Comparison of ENCODE assay signal across 21 cellular contexts in the genomic region with DNA sequence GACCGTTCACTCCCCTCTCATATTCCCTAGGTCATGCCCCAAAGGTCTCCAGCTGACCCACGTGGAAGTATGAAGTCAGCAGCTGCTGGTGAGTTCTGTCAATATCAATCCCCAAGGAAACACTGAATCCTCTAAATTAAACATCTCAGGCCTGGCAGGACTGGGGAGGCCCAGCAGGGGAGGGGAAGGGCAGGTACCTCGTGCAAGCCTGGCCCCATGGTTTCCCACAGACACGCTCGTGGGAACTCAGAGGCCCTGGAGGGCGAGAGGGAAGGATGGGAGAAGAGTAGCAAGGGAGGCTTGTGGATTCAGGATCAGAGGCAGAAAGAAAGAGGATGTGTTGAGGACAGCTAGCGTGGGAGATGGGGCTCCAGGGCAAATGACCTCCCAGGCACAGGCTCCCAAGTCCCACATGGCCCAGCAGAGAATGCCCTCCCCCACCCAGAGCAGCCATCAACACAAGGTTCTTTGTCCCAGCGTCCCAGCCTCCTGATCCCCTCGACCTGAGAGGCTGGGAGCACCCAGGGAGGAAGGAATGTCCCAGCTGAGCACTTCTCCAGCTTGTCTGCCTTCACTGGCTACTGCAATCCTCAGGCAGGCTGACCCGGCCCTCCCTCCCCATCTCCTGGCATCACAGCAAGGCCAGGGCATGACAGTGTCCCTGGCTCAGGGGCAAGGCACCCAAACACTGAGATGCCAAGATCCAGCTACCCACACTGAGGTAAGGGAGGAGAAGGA. TPM values are rescaled to one million over a fixed set of nuclear protein-coding genes. Genes with fewer than 3 reads are reported as not detected.
DNase-seq lines count a peak whose midpoint lies in the region; TF ChIP-seq lines count a peak whose summit lies in the region.
"Had no signal": no experiment of that assay in that cellular context is flagged by ENCODE, and none has a peak within 500 bp of the region (broad histone marks: within the 10 kb centered on the region; RNA-seq: fewer than 3 reads in every experiment).

No MANE protein-coding gene starts in this region.

- DNase-seq in T-helper 2 cell treated with Interferon-gamma antibody and Interleukin-4, amounts not matched to agents 5 μg/mL and 100 μg/mL, for 36 hours (ENCODE audit: low spot score), result no peak
- DNase-seq in T-helper 2 cell, result no peak
- peak; percentile 31 for DNase-seq in RPMI7951 (ENCODE audit: low read depth)
- no peak for DNase-seq in endodermal cell
- DNase-seq in pons (ENCODE audit: low spot score), result peak; percentile 59
- DNase-seq in OCI-M2 (lab: John Stamatoyannopoulos, UW; ENCODE audit: unreplicated experiment), result no peak
- DNase-seq in stimulated activated CD4-positive, alpha-beta T cell treated with anti-CD3 and anti-CD28 coated beads, Interleukin-2, amount 100 ng/mL, for 24 hours, result no peak
- DNase-seq in effector CD8-positive, alpha-beta T cell (lab: John Stamatoyannopoulos, UW), result no peak
- DNase-seq: activated CD4-positive, CD25-positive, alpha-beta regulatory T cell; activated CD8-positive, alpha-beta memory T cell treated with anti-CD3 and anti-CD28 coated beads for 24 hours; activated effector memory CD4-positive, alpha-beta T cell treated with Interleukin-2 at 50 U/mL for 16 hours; BE2C; cerebellar nuclear complex; heart right ventricle; lower lobe of right lung; NCI-H146; NCI-H748 treated with DMSO at 0.1 percent for 48 hours; stomach; T1000; uterus had no signal

- H3K36me3 Mint-ChIP-seq in T-helper 2 cell treated with Interferon-gamma antibody and Interleukin-4, amounts not matched to agents 5 μg/mL and 100 μg/mL, for 36 hours (ENCODE audit: low read depth), result peaks cover 38% of the 10 kb centered on the region
- H3K36me3 Mint-ChIP-seq in endodermal cell (ENCODE audit: low read depth), result peaks cover 53% of the 10 kb centered on the region
- H3K36me3 Mint-ChIP-seq: IgD-negative memory B cell had no signal

- no peaks in the 10 kb centered on the region for H3K27me3 ChIP-seq in endodermal cell (ENCODE audit: control insufficient read depth, insufficient read depth, low read length, poor library complexity, severe bottlenecking)
- H3K27me3 ChIP-seq: BE2C, heart right ventricle, stomach, uterus had no signal

- H3K9me3 ChIP-seq in endodermal cell (ENCODE audit: control insufficient read depth, low read length), result no peaks in the 10 kb centered on the region
- H3K9me3 ChIP-seq: BE2C, heart right ventricle, lower lobe of right lung, stomach, uterus had no signal

- H3K4me3 ChIP-seq in endodermal cell (ENCODE audit: low read length), result no peak overlapping the region
- H3K4me3 ChIP-seq: heart right ventricle, lower lobe of right lung, stomach, uterus had no signal

- peaks cover 60% of the 10 kb centered on the region for H3K36me3 ChIP-seq in endodermal cell (ENCODE audit: control insufficient read depth, insufficient read depth, low read length)
- H3K36me3 ChIP-seq: uterus had no signal

- H3K4me1 Mint-ChIP-seq in T-helper 2 cell treated with Interferon-gamma antibody and Interleukin-4, amounts not matched to agents 5 μg/mL and 100 μg/mL, for 36 hours (ENCODE audit: low read depth), result peaks cover 10% of the 10 kb centered on the region
- H3K4me1 Mint-ChIP-seq in endodermal cell, result peaks cover 13% of the 10 kb centered on the region

- H3K27me3 Mint-ChIP-seq in T-helper 2 cell treated with Interferon-gamma antibody and Interleukin-4, amounts not matched to agents 5 μg/mL and 100 μg/mL, for 36 hours (ENCODE audit: low read depth), result no peaks in the 10 kb centered on the region
- H3K27me3 Mint-ChIP-seq in endodermal cell (ENCODE audit: insufficient read depth), result no peaks in the 10 kb centered on the region

- no peak overlapping the region for H3K4me3 Mint-ChIP-seq in T-helper 2 cell treated with Interferon-gamma antibody and Interleukin-4, amounts not matched to agents 5 μg/mL and 100 μg/mL, for 36 hours
- H3K4me3 Mint-ChIP-seq in endodermal cell, result no peak overlapping the region

- H3K9ac ChIP-seq in endodermal cell (ENCODE audit: extremely low read depth, low read length, poor library complexity, severe bottlenecking), result no peak overlapping the region

- H3K4me1 ChIP-seq in endodermal cell (ENCODE audit: control insufficient read depth, insufficient read depth, low read length), result peaks cover 15% of the 10 kb centered on the region

- peak overlapping the region; percentile 62 for H3K27ac ChIP-seq in endodermal cell (ENCODE audit: low read depth, low read length)
- H3K27ac ChIP-seq: heart right ventricle, lower lobe of right lung, stomach, uterus had no signal

- WGBS in endodermal cell (ENCODE audit: insufficient coverage in 1 of 2, insufficient read length in 1 of 2), 2 experiments, result 80 to 87% methylated on average over 1 to 10 of the region's 10 CpGs

- no peak for TF ChIP-seq CTCF in endodermal cell (conservative IDR thresholded peaks at IDR 0.05)

- peak overlapping the region; percentile 16 for H3K27ac Mint-ChIP-seq in T-helper 2 cell treated with Interferon-gamma antibody and Interleukin-4, amounts not matched to agents 5 μg/mL and 100 μg/mL, for 36 hours
- H3K27ac Mint-ChIP-seq in endodermal cell, result peak overlapping the region; percentile 77

- no peaks in the 10 kb centered on the region for H3K9me3 Mint-ChIP-seq in T-helper 2 cell treated with Interferon-gamma antibody and Interleukin-4, amounts not matched to agents 5 μg/mL and 100 μg/mL, for 36 hours
- no peaks in the 10 kb centered on the region for H3K9me3 Mint-ChIP-seq in endodermal cell
- H3K9me3 Mint-ChIP-seq: IgD-negative memory B cell had no signal

RNA-seq across cellular contexts. Expression of a gene that starts 20.1 kb away (rescaled TPM):
- 3,658 and 4,112 TPM in 2 replicates for total RNA-seq in RPMI7951 (2014; rRNA removed; shearing (Covaris generic))
- total RNA-seq in endodermal cell, result 1,000 to 10,000 TPM; 2,153 to 2,485 TPM
- 3,202 TPM for polyA plus RNA-seq in endodermal cell (2013, experiment 1 of 2)
- 2,907 TPM for polyA plus RNA-seq in endodermal cell (2013, experiment 2 of 2)

RNA-seq across cellular contexts. Expression of a gene that starts 26.5 kb away (rescaled TPM):
- 27.0 and 39.4 TPM in 2 replicates for total RNA-seq in RPMI7951 (2014; rRNA removed; shearing (Covaris generic))
- 100 to 1,000 TPM; 133 to 143 TPM for total RNA-seq in endodermal cell
- 51.2 TPM for polyA plus RNA-seq in endodermal cell (2013, experiment 1 of 2)
- 52.7 TPM for polyA plus RNA-seq in endodermal cell (2013, experiment 2 of 2)

RNA-seq across cellular contexts. Expression of a gene that starts 44.5 kb away (rescaled TPM):
- total RNA-seq in RPMI7951 (2014; rRNA removed; shearing (Covaris generic)), result 51.0 and 57.9 TPM in 2 replicates
- total RNA-seq in endodermal cell, result 10 to 100 TPM; 58.4 to 92.7 TPM
- 42.1 TPM for polyA plus RNA-seq in endodermal cell (2013, experiment 1 of 2)
- polyA plus RNA-seq in endodermal cell (2013, experiment 2 of 2), result 44.5 TPM

Comparison
In these comparisons a context has a peak if more than half of its experiments do, and no peak if none do; other contexts are left out.
1. DNase-seq: peak in RPMI7951 (single experiment) and pons (single experiment); none in T-helper 2 cell treated with Interferon-gamma antibody and Interleukin-4, amounts not matched to agents 5 μg/mL and 100 μg/mL, for 36 hours (single experiment), T-helper 2 cell (0 of 5), endodermal cell (single experiment), OCI-M2 (single experiment), stimulated activated CD4-positive, alpha-beta T cell treated with anti-CD3 and anti-CD28 coated beads, Interleukin-2, amount 100 ng/mL, for 24 hours (0 of 2) and effector CD8-positive, alpha-beta T cell (single experiment).